In the genomic region with DNA sequence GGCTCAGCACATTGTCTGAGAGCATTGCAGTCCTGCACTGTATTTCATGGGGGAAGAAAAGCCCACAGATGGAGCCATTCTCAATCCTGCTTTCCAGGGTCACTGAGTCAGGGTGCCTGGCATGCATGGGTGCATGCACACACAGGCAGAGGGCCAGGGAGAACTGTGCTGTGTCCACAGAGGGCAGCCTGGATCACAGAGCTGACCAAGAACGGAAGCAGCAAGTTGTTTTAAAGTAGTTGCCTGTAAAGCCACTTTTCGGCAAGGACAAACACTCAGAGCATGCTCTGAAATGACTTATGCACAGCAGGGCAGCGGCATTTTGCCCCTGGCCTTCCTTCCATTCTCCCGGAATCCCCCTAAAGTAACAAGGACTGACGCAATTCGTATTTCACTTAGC, we compare ENCODE assay signal across 1 cellular context.
TF ChIP-seq lines count a peak whose summit lies in the region.

No MANE protein-coding gene starts in this region.

TF ChIP-seq in H1, 55 proteins besides CTCF, POLR2A, EP300 and RAD21:
- no peak for TF ChIP-seq GTF2F1 (IDR thresholded peaks at IDR 0.05; ENCODE audit: borderline replicate concordance, low read depth, low read length)
- TF ChIP-seq POLR2AphosphoS5 (IDR thresholded peaks at IDR 0.05; ENCODE audit: low read depth, low read length): no peak
- no peak for TF ChIP-seq TAF7 (optimal IDR thresholded peaks at IDR 0.05; ENCODE audit: borderline replicate concordance, low read depth, low read length)
- no peak for TF ChIP-seq SUZ12 (IDR thresholded peaks at IDR 0.05; ENCODE audit: low read length)
- no peak for TF ChIP-seq TBP (IDR thresholded peaks at IDR 0.05; ENCODE audit: low read depth, low read length)
- TF ChIP-seq KDM5A (IDR thresholded peaks at IDR 0.05; ENCODE audit: low read length): no peak
TF ChIP-seq in H1: peak in this region for 0.
